In genomic region chr6:158847012-158847529, GRCh38 we compare ENCODE assay signal across 26 cellular contexts. TPM values are rescaled to one million over a fixed set of nuclear protein-coding genes. Genes with fewer than 3 reads are reported as not detected.
DNase-seq lines count a peak whose midpoint lies in the region; ATAC-seq and TF ChIP-seq lines count a peak whose summit lies in the region.
"Had no signal": no experiment of that assay in that cellular context is flagged by ENCODE, and none has a peak within 500 bp of the region (broad histone marks: within the 10 kb centered on the region; RNA-seq: fewer than 3 reads in every experiment).

No MANE protein-coding gene starts in this region.

- no peak for ATAC-seq in GM18498 (IDR thresholded peaks at IDR 0.05; ENCODE audit: unreplicated experiment)
- no peak for ATAC-seq in stimulated activated naive B cell treated with anti-CD40 and anti-IgM and Interleukin-4, amounts not matched to agents 10 μg/mL and 1 μg/mL and 100 μg/mL, for 72 hours (replicated peaks)
- ATAC-seq: activated T-cell treated with anti-CD3 and anti-CD28 coated beads, Interleukin-2, amount 50 U/mL, for 72 hours; lower lobe of right lung; sciatic nerve; stimulated activated effector memory CD8-positive, alpha-beta T cell treated with anti-CD3 and anti-CD28 coated beads, Interleukin-12 subunit alpha, Interleukin-12 subunit beta, amount 100 ng/mL, for 72 hours had no signal

- CTCF ChIA-PET in activated naive CD4-positive, alpha-beta T cell treated with anti-CD3 and anti-CD28 coated beads, Interleukin-2, amount 10 ng/mL, durations not matched to agents 7 days and 5 days (lab: Charles Lee) = no interaction called here

- peak overlapping the region; percentile 98 for H3K27ac ChIP-seq in epithelial cell of prostate
- H3K27ac ChIP-seq: adrenal gland, lower lobe of right lung, prostate gland, uterus had no signal

- H3K4me3 Mint-ChIP-seq in CD14-positive monocyte (no peak overlapping the region), nephron progenitor cell (no peak overlapping the region)
- H3K4me3 Mint-ChIP-seq in activated naive CD4-positive, alpha-beta T cell treated with anti-CD3 and anti-CD28 coated beads, Interleukin-2, amount 10 ng/mL, durations not matched to agents 7 days and 5 days = no peak overlapping the region
- no peak overlapping the region for H3K4me3 Mint-ChIP-seq in stimulated activated naive B cell treated with anti-CD40 and anti-IgM and Interleukin-4, amounts not matched to agents 10 μg/mL and 1 μg/mL and 100 μg/mL, for 72 hours
- H3K4me3 Mint-ChIP-seq: activated T-cell treated with anti-CD3 and anti-CD28 coated beads, Interleukin-2, amount 50 U/mL, for 72 hours; brain; H9; stimulated activated effector memory CD8-positive, alpha-beta T cell treated with anti-CD3 and anti-CD28 coated beads, Interleukin-12 subunit alpha, Interleukin-12 subunit beta, amount 100 ng/mL, for 72 hours had no signal

- DNase-seq in CD14-positive monocyte (ENCODE audit: low spot score) = no peak
- peak; percentile 52 for DNase-seq in NCI-H2029 (lab: John Stamatoyannopoulos, UW)
- no peak for DNase-seq in epithelial cell of prostate (ENCODE audit: low read depth, low spot score)
- no peak for DNase-seq in nephron progenitor cell
- no peak for DNase-seq in activated naive CD4-positive, alpha-beta T cell treated with anti-CD3 and anti-CD28 coated beads, Interleukin-2, amount 10 ng/mL, durations not matched to agents 7 days and 5 days
- no peak for DNase-seq in AG08395 (ENCODE audit: low spot score)
- no peak for DNase-seq in stimulated activated naive B cell treated with anti-CD40 and anti-IgM and Interleukin-4, amounts not matched to agents 10 μg/mL and 1 μg/mL and 100 μg/mL, for 72 hours
- DNase-seq: activated CD4-positive, alpha-beta T cell treated with anti-CD3 and anti-CD28 coated beads for 4 hours; activated naive CD4-positive, alpha-beta T cell; activated T-cell treated with anti-CD3 and anti-CD28 coated beads, Interleukin-2, amount 50 U/mL, for 72 hours; adrenal gland; H9; Karpas-422; kidney; lower lobe of right lung; NCI-H1417 treated with DMSO at 0.1 percent for 48 hours; NCI-H774; SK-N-SH; stimulated activated CD4-positive, alpha-beta T cell treated with anti-CD3 and anti-CD28 coated beads, Interleukin-4, amount 100 ng/mL, for 24 hours; T-helper 2 cell; uterus had no signal

- H3K27me3 Mint-ChIP-seq in CD14-positive monocyte (ENCODE audit: low read depth in 3 of 3) (no peaks in the 10 kb centered on the region), nephron progenitor cell (ENCODE audit: low read depth, poor library complexity) (peaks cover 9% of the 10 kb centered on the region)
- peaks cover 9% of the 10 kb centered on the region for H3K27me3 Mint-ChIP-seq in activated naive CD4-positive, alpha-beta T cell treated with anti-CD3 and anti-CD28 coated beads, Interleukin-2, amount 10 ng/mL, durations not matched to agents 7 days and 5 days
- H3K27me3 Mint-ChIP-seq in stimulated activated naive B cell treated with anti-CD40 and anti-IgM and Interleukin-4, amounts not matched to agents 10 μg/mL and 1 μg/mL and 100 μg/mL, for 72 hours = no peaks in the 10 kb centered on the region

- intact Hi-C loops in CD14-positive monocyte (cut with micrococcal nuclease) = no loop called here

- no peak for TF ChIP-seq CTCF in CD14-positive monocyte (IDR thresholded peaks at IDR 0.05)
- no peak for TF ChIP-seq CTCF in nephron progenitor cell (IDR thresholded peaks at IDR 0.05)

- H3K36me3 Mint-ChIP-seq in CD14-positive monocyte (no peaks in the 10 kb centered on the region), nephron progenitor cell (ENCODE audit: low read depth) (no peaks in the 10 kb centered on the region)
- no peaks in the 10 kb centered on the region for H3K36me3 Mint-ChIP-seq in activated naive CD4-positive, alpha-beta T cell treated with anti-CD3 and anti-CD28 coated beads, Interleukin-2, amount 10 ng/mL, durations not matched to agents 7 days and 5 days
- H3K36me3 Mint-ChIP-seq in stimulated activated naive B cell treated with anti-CD40 and anti-IgM and Interleukin-4, amounts not matched to agents 10 μg/mL and 1 μg/mL and 100 μg/mL, for 72 hours = no peaks in the 10 kb centered on the region
- H3K36me3 Mint-ChIP-seq: brain; stimulated activated effector memory CD8-positive, alpha-beta T cell treated with anti-CD3 and anti-CD28 coated beads, Interleukin-12 subunit alpha, Interleukin-12 subunit beta, amount 100 ng/mL, for 72 hours had no signal

- peaks cover 59% of the 10 kb centered on the region for H3K4me1 Mint-ChIP-seq in CD14-positive monocyte
- peaks cover 31% of the 10 kb centered on the region for H3K4me1 Mint-ChIP-seq in nephron progenitor cell
- peaks cover 24% of the 10 kb centered on the region for H3K4me1 Mint-ChIP-seq in activated naive CD4-positive, alpha-beta T cell treated with anti-CD3 and anti-CD28 coated beads, Interleukin-2, amount 10 ng/mL, durations not matched to agents 7 days and 5 days
- H3K4me1 Mint-ChIP-seq in stimulated activated naive B cell treated with anti-CD40 and anti-IgM and Interleukin-4, amounts not matched to agents 10 μg/mL and 1 μg/mL and 100 μg/mL, for 72 hours = peaks cover 30 to 45% of the 10 kb centered on the region in 2 donors

- peak overlapping the region; percentile 66 to 91 (median 79) for H3K27ac Mint-ChIP-seq in CD14-positive monocyte
- peak overlapping the region; percentile 82 for H3K27ac Mint-ChIP-seq in nephron progenitor cell
- H3K27ac Mint-ChIP-seq in activated naive CD4-positive, alpha-beta T cell treated with anti-CD3 and anti-CD28 coated beads, Interleukin-2, amount 10 ng/mL, durations not matched to agents 7 days and 5 days = no peak overlapping the region
- no peak overlapping the region for H3K27ac Mint-ChIP-seq in stimulated activated naive B cell treated with anti-CD40 and anti-IgM and Interleukin-4, amounts not matched to agents 10 μg/mL and 1 μg/mL and 100 μg/mL, for 72 hours
- H3K27ac Mint-ChIP-seq: activated T-cell treated with anti-CD3 and anti-CD28 coated beads, Interleukin-2, amount 50 U/mL, for 72 hours; brain; stimulated activated effector memory CD8-positive, alpha-beta T cell treated with anti-CD3 and anti-CD28 coated beads, Interleukin-12 subunit alpha, Interleukin-12 subunit beta, amount 100 ng/mL, for 72 hours had no signal

- H3K9me3 Mint-ChIP-seq in CD14-positive monocyte (peaks cover 0 to 2% (median 0%) of the 10 kb centered on the region in 7 donors), nephron progenitor cell (peaks cover 5% of the 10 kb centered on the region)
- H3K9me3 Mint-ChIP-seq in activated naive CD4-positive, alpha-beta T cell treated with anti-CD3 and anti-CD28 coated beads, Interleukin-2, amount 10 ng/mL, durations not matched to agents 7 days and 5 days = no peaks in the 10 kb centered on the region
- peaks cover 0 to 1% of the 10 kb centered on the region in 2 donors for H3K9me3 Mint-ChIP-seq in stimulated activated naive B cell treated with anti-CD40 and anti-IgM and Interleukin-4, amounts not matched to agents 10 μg/mL and 1 μg/mL and 100 μg/mL, for 72 hours
- H3K9me3 Mint-ChIP-seq: brain; stimulated activated effector memory CD8-positive, alpha-beta T cell treated with anti-CD3 and anti-CD28 coated beads, Interleukin-12 subunit alpha, Interleukin-12 subunit beta, amount 100 ng/mL, for 72 hours had no signal

RNA-seq across cellular contexts. Expression of gene EZR, which starts 27.9 kb away (rescaled TPM):
- polyA plus RNA-seq in CD14-positive monocyte = 10 to 100 TPM; 86.3 to 95.8 TPM

Comparison
In these comparisons a context has a peak if more than half of its experiments do, and no peak if none do; other contexts are left out.
1. H3K27ac Mint-ChIP-seq: peak in CD14-positive monocyte (7 of 7) and nephron progenitor cell (single experiment); none in activated naive CD4-positive, alpha-beta T cell treated with anti-CD3 and anti-CD28 coated beads, Interleukin-2, amount 10 ng/mL, durations not matched to agents 7 days and 5 days (single experiment) and stimulated activated naive B cell treated with anti-CD40 and anti-IgM and Interleukin-4, amounts not matched to agents 10 μg/mL and 1 μg/mL and 100 μg/mL, for 72 hours (single experiment).